ENCODE assay signal across 36 cellular contexts in the genomic region with DNA sequence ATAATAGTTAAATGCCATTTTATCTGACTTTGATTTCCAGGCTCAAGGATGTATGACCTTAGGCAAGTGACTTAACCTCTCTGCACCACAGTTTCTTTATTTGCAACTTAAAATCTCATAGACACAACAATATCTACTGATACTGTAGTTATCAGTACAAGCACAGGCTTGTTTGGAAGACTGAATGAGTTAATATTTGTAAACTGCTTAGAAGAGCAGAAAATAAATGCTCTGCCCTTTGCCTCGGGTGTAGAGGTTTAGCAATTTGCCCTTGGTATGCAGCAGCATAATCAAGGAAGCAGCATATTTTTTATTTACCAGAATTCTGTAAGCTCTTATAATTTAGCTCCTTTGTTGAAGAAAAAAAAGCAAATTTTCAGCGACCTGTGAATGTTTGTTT. TPM values are rescaled to one million over a fixed set of nuclear protein-coding genes. Genes with fewer than 3 reads are reported as not detected.
"Had no signal": no experiment of that assay in that cellular context is flagged by ENCODE, and none has a peak within 500 bp of the region (broad histone marks: within the 10 kb centered on the region; RNA-seq: fewer than 3 reads in every experiment).

No MANE protein-coding gene starts in this region.

- H3K4me3 ChIP-seq: ascending aorta, MG63, Peyer's patch, SJSA1 had no signal

- H3K27me3 ChIP-seq: ascending aorta, MG63, Peyer's patch had no signal

- H3K4me3 Mint-ChIP-seq: activated B cell treated with CpG ODN at 0.5 μM for 24 hours; activated CD4-positive, alpha-beta memory T cell treated with anti-CD3 and anti-CD28 coated beads, Interleukin-2, amount 10 ng/mL, durations not matched to agents 7 days and 5 days; activated CD8-positive, alpha-beta memory T cell treated with anti-CD3 and anti-CD28 coated beads, Interleukin-2, amount 10 ng/mL, durations not matched to agents 7 days and 5 days; activated naive CD8-positive, alpha-beta T cell treated with anti-CD3 and anti-CD28 coated beads for 36 hours had no signal

- DNase-seq: activated B cell treated with CpG ODN at 0.5 μM for 24 hours; activated CD4-positive, alpha-beta memory T cell treated with anti-CD3 and anti-CD28 coated beads, Interleukin-2, amount 10 ng/mL, durations not matched to agents 7 days and 5 days; activated CD4-positive, alpha-beta T cell treated with anti-CD3 and anti-CD28 coated beads for 4 hours; activated CD4-positive, CD25-positive, alpha-beta regulatory T cell treated with anti-CD3 and anti-CD28 coated beads, Interleukin-2, amount 50 U/mL, for 72 hours; activated CD8-positive, alpha-beta memory T cell treated with anti-CD3 and anti-CD28 coated beads for 24 hours; activated CD8-positive, alpha-beta memory T cell treated with anti-CD3 and anti-CD28 coated beads, Interleukin-2, amount 10 ng/mL, durations not matched to agents 7 days and 5 days; activated CD8-positive, alpha-beta memory T cell treated with anti-CD3 and anti-CD28 coated beads, Interleukin-2, amount 50 U/mL, for 48 hours; activated effector memory CD4-positive, alpha-beta T cell treated with anti-CD3 and anti-CD28 coated beads, Interleukin-2, amount 50 U/mL, for 16 hours; activated naive CD4-positive, alpha-beta T cell; activated naive CD4-positive, alpha-beta T cell treated with anti-CD3 and anti-CD28 coated beads, Interleukin-2, amount 50 U/mL, for 16 hours; activated naive CD8-positive, alpha-beta T cell treated with anti-CD3 and anti-CD28 coated beads for 36 hours; activated T-cell treated with anti-CD3 and anti-CD28 coated beads, Interleukin-2, amount 50 U/mL, for 48 hours; amygdala; caudate nucleus; Kasumi-1; KG1; MG63; NCI-H1048; NCI-H1436 treated with DMSO at 0.1 percent for 48 hours; NCI-H1694 treated with DMSO at 0.1 percent for 48 hours; NCI-H2029; NCI-H345; NCI-H524 treated with DMSO at 0.1 percent for 48 hours; Peyer's patch; RPMI8226; SHP77 treated with DMSO at 0.1 percent for 48 hours; SW 1271; T-helper 1 cell; T-helper 2 cell; T-helper 9 cell had no signal

- H3K27ac Mint-ChIP-seq: activated B cell treated with CpG ODN at 0.5 μM for 24 hours; activated CD4-positive, alpha-beta memory T cell treated with anti-CD3 and anti-CD28 coated beads, Interleukin-2, amount 10 ng/mL, durations not matched to agents 7 days and 5 days; activated CD8-positive, alpha-beta memory T cell treated with anti-CD3 and anti-CD28 coated beads, Interleukin-2, amount 10 ng/mL, durations not matched to agents 7 days and 5 days; activated naive CD8-positive, alpha-beta T cell treated with anti-CD3 and anti-CD28 coated beads for 36 hours had no signal

- H3K4me1 Mint-ChIP-seq: activated CD4-positive, alpha-beta memory T cell treated with anti-CD3 and anti-CD28 coated beads, Interleukin-2, amount 10 ng/mL, durations not matched to agents 7 days and 5 days; activated CD8-positive, alpha-beta memory T cell treated with anti-CD3 and anti-CD28 coated beads, Interleukin-2, amount 10 ng/mL, durations not matched to agents 7 days and 5 days had no signal

- H3K9me3 ChIP-seq: ascending aorta, MG63, Peyer's patch, SJSA1 had no signal

- H3K27ac ChIP-seq: ascending aorta, Peyer's patch, SJSA1, VCaP had no signal

- H3K36me3 ChIP-seq: ascending aorta, MG63, Peyer's patch, SJSA1 had no signal

- H3K36me3 Mint-ChIP-seq: activated CD8-positive, alpha-beta memory T cell treated with anti-CD3 and anti-CD28 coated beads, Interleukin-2, amount 10 ng/mL, durations not matched to agents 7 days and 5 days; activated naive CD8-positive, alpha-beta T cell treated with anti-CD3 and anti-CD28 coated beads for 36 hours had no signal

- ATAC-seq: activated CD8-positive, alpha-beta memory T cell treated with anti-CD3 and anti-CD28 coated beads, Interleukin-2, amount 10 ng/mL, durations not matched to agents 7 days and 5 days; SK-N-SH treated with all-trans-retinoic acid at 6 μM for 48 hours had no signal

- H3K9me3 Mint-ChIP-seq: activated B cell treated with CpG ODN at 0.5 μM for 24 hours; activated CD4-positive, alpha-beta memory T cell treated with anti-CD3 and anti-CD28 coated beads, Interleukin-2, amount 10 ng/mL, durations not matched to agents 7 days and 5 days; activated naive CD8-positive, alpha-beta T cell treated with anti-CD3 and anti-CD28 coated beads for 36 hours had no signal

RNA-seq across cellular contexts. Expression of a gene that starts 3.0 kb away (rescaled TPM):
- total RNA-seq: activated B cell treated with CpG ODN at 0.5 μM for 24 hours; activated CD4-positive, alpha-beta memory T cell treated with anti-CD3 and anti-CD28 coated beads, Interleukin-2, amount 10 ng/mL, durations not matched to agents 7 days and 5 days; activated CD8-positive, alpha-beta memory T cell treated with anti-CD3 and anti-CD28 coated beads, Interleukin-2, amount 10 ng/mL, durations not matched to agents 7 days and 5 days; activated naive CD8-positive, alpha-beta T cell treated with anti-CD3 and anti-CD28 coated beads for 36 hours had no signal

RNA-seq across cellular contexts. Expression of a gene that starts 13.1 kb away (rescaled TPM):
- total RNA-seq: activated B cell treated with CpG ODN at 0.5 μM for 24 hours; activated CD4-positive, alpha-beta memory T cell treated with anti-CD3 and anti-CD28 coated beads, Interleukin-2, amount 10 ng/mL, durations not matched to agents 7 days and 5 days; activated CD8-positive, alpha-beta memory T cell treated with anti-CD3 and anti-CD28 coated beads, Interleukin-2, amount 10 ng/mL, durations not matched to agents 7 days and 5 days; activated naive CD8-positive, alpha-beta T cell treated with anti-CD3 and anti-CD28 coated beads for 36 hours; ascending aorta; Peyer's patch; SJSA1 had no signal
- polyA plus RNA-seq: adipose tissue had no signal

RNA-seq across cellular contexts. Expression of a gene that starts 29.8 kb away (rescaled TPM):
- total RNA-seq: activated B cell treated with CpG ODN at 0.5 μM for 24 hours; activated CD4-positive, alpha-beta memory T cell treated with anti-CD3 and anti-CD28 coated beads, Interleukin-2, amount 10 ng/mL, durations not matched to agents 7 days and 5 days; activated CD8-positive, alpha-beta memory T cell treated with anti-CD3 and anti-CD28 coated beads, Interleukin-2, amount 10 ng/mL, durations not matched to agents 7 days and 5 days; activated naive CD8-positive, alpha-beta T cell treated with anti-CD3 and anti-CD28 coated beads for 36 hours; ascending aorta; NCI-H460; SJSA1 had no signal
